In the genomic region with DNA sequence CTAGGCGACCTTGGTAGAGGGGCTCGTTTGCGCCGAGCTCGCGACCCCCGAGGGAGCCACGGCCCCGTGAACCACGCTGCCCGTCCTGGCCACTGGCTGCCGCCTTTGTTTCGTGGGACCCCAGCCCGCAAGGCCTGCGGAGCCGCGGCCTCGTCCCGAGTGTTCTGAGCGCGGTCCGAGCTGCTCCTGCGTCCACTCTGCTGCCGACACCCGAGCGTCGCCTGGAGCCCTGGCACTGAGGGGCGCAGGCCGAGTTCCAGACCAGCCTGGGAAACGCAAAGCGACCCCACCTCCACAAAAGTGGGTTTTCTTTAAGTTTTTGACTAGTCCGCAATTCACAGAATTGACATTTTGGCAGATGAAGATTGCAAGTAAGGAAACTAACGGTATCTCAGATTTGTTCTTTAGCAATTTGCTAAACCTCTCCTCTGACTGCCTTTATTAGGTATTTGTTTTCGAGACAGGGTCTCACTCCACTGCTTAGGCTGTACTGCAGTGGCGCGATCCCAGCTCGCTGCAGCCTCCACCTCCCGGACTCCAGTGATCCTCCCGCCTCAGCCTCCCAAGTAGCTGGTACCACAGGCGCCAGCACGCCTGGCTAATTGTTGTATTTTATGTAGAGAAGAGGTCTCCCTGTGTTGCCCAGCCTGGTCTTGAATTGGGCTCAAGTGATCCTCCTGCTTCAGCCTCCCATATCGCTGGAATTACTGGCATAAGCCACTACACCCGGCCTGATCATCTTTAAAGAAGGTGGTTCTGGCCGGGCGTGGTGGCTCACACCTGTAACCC, we compare ENCODE assay signal across 1 cellular context.
TF ChIP-seq lines count a peak whose summit lies in the region.

No MANE protein-coding gene starts in this region.

TF ChIP-seq in SK-N-SH, 30 proteins besides CTCF, POLR2A, EP300 and RAD21 (continued from another document):
- TF ChIP-seq, protein P1, sequence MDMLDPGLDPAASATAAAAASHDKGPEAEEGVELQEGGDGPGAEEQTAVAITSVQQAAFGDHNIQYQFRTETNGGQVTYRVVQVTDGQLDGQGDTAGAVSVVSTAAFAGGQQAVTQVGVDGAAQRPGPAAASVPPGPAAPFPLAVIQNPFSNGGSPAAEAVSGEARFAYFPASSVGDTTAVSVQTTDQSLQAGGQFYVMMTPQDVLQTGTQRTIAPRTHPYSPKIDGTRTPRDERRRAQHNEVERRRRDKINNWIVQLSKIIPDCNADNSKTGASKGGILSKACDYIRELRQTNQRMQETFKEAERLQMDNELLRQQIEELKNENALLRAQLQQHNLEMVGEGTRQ (IDR thresholded peaks at IDR 0.05; ENCODE audit: borderline replicate concordance, low read depth, low read length): no peak
- TF ChIP-seq NFIC (IDR thresholded peaks at IDR 0.05; ENCODE audit: borderline replicate concordance): no peak
- no peak for TF ChIP-seq MXI1 (IDR thresholded peaks at IDR 0.05; ENCODE audit: low read depth, low read length)
- TF ChIP-seq TCF12 (IDR thresholded peaks at IDR 0.05): no peak
